Comparison of ENCODE assay signal across 8 cellular contexts in the genomic region with DNA sequence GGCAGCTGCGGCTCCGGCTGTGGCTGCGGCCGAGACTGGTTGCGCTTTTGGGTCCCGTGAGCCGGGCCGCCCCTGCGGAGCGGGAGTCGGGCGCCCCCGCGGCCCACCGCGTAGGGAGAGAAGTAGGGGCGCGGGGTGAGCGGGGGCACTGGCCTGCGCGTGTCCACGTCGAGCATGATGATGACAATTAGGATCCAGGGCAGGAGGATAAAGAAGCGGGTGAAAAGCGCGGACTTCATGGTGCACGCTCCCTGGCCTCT. TPM values are rescaled to one million over a fixed set of nuclear protein-coding genes. Genes with fewer than 3 reads are reported as not detected.
DNase-seq lines count a peak whose midpoint lies in the region; FAIRE-seq and TF ChIP-seq lines count a peak whose summit lies in the region.

No MANE protein-coding gene starts in this region.

- H3K14ac ChIP-seq in H1 (ENCODE audit: insufficient read length), result no peak overlapping the region

- no peak overlapping the region for H2BK120ac ChIP-seq in H1 (replicated peaks; ENCODE audit: low read depth, low read length)

- H3K4me1 ChIP-seq in HUES64 (ENCODE audit: insufficient read depth, low read length), result no peaks in the 10 kb centered on the region
- peaks cover 0 to 4% (median 1%) of the 10 kb centered on the region in 4 experiments; a peak in 4 of 7 replicates for H3K4me1 ChIP-seq in H1 (replicated peaks in 1 of 4; ENCODE audit: control insufficient read depth in 3 of 4, insufficient read depth in 4 of 4, low read length in 3 of 4)

- no peak overlapping the region for H3K4ac ChIP-seq in H1 (replicated peaks; ENCODE audit: insufficient read length, low read depth, low read length)

- peak; percentile 13 for DNase-seq in GM10248 (ENCODE audit: extremely low spot score)
- no peak for DNase-seq in H1 (ENCODE audit: low read depth in 1 of 2, low spot score in 2 of 2)
- no peak for DNase-seq in osteocyte (ENCODE audit: extremely low spot score, unreplicated experiment)
- DNase-seq in GM19240 (ENCODE audit: insufficient read length, low spot score), result no peak
- no peak for DNase-seq in NCI-H526 (lab: John Stamatoyannopoulos, UW)
- no peak for DNase-seq in NCI-H1417 treated with DMSO at 0.1 percent for 48 hours (lab: John Stamatoyannopoulos, UW)
- no peak for DNase-seq in urothelium cell line (ENCODE audit: low spot score)

- no peaks in the 10 kb centered on the region for H4K20me1 ChIP-seq in H1 (replicated peaks in 1 of 2; ENCODE audit: control insufficient read depth in 1 of 2, insufficient read depth in 2 of 2, low read length in 2 of 2)

- CTCF ChIA-PET in GM10248 (lab: Yijun Ruan, JAX), result interaction anchor here (0.7 to 3.8 kb wide), 48 partner anchors 9 to 817 kb away, joined by 3 to 56 read pairs (median 4); a partner anchor contains a TSS
- CTCF ChIA-PET in H1 (lab: Charles Lee; ENCODE audit: partially characterized antibody), result interaction anchor here (0.8 to 4.7 kb wide), 31 partner anchors 13 to 736 kb away, joined by 3 to 49 read pairs (median 4); a partner anchor contains a TSS

- no peak overlapping the region for H2AK5ac ChIP-seq in H1 (ENCODE audit: low read depth, low read length)

- H3K27me3 ChIP-seq in HUES64 (ENCODE audit: insufficient read depth, low read length) (peaks cover 88% of the 10 kb centered on the region), H1 (replicated peaks in 1 of 4; ENCODE audit: control insufficient read depth in 3 of 4, extremely low read depth in 1 of 4, insufficient read depth in 3 of 4, low read length in 3 of 4) (peaks cover 14 to 51% (median 39%) of the 10 kb centered on the region in 4 experiments)

- H3K27me3 Mint-ChIP-seq in osteocyte (ENCODE audit: unreplicated experiment), result peaks cover 84% of the 10 kb centered on the region

- H2BK20ac ChIP-seq in H1 (ENCODE audit: low read length), result no peak overlapping the region

- no peak overlapping the region for H3K23ac ChIP-seq in H1 (ENCODE audit: insufficient read length)

- peak overlapping the region; percentile 77 for H3K4me3 Mint-ChIP-seq in osteocyte (ENCODE audit: unreplicated experiment)

- H2AFZ ChIP-seq in H1 (ENCODE audit: low read length), result peak overlapping the region; percentile 20; the same call in 1 of the 2 replicates

- H4K8ac ChIP-seq in H1 (ENCODE audit: extremely low read depth, insufficient read depth, low read length), result no peak overlapping the region

- H2BK5ac ChIP-seq in H1 (ENCODE audit: low read depth, low read length), result no peak overlapping the region

- WGBS in HUES64, result 1% methylated on average over 27 of the region's 27 CpGs
- WGBS in H1 (ENCODE audit: extremely low coverage in 1 of 2, insufficient coverage in 1 of 2, insufficient read length in 1 of 2, insufficient replicate concordance in 2 of 2, low coverage in 1 of 2, low lambda C conversion rate in 2 of 2, missing lambda C conversion rate in 1 of 2), 2 experiments, result 1% methylated on average over 14 of the region's 27 CpGs; no CpG with 5 or more reads in 1 of the 2 experiments

- no peak overlapping the region for H3K27ac Mint-ChIP-seq in osteocyte (ENCODE audit: unreplicated experiment)

- POLR2A ChIA-PET in GM10248 (lab: Yijun Ruan, JAX) (no interaction called here), H1 (lab: Charles Lee; ENCODE audit: partially characterized antibody) (interaction anchor here (1.6 kb wide), 1 partner anchor 15 kb away, joined by 3 read pairs; no protein-coding TSS in a partner anchor)

- H3K4me3 ChIP-seq in HUES64 (ENCODE audit: low read length) (peak overlapping the region; percentile 56), H1 (ENCODE audit: extremely low read depth in 1 of 4, insufficient read depth in 2 of 4, low read depth in 3 of 4, low read length in 4 of 4) (peak overlapping the region; percentile 16 to 68 (median 40))

- no peak overlapping the region for H3K18ac ChIP-seq in H1 (ENCODE audit: extremely low read depth, low read length)

- no peak for TF ChIP-seq POLR2A in H1 (IDR thresholded peaks at IDR 0.05; ENCODE audit: control extremely low read depth in 1 of 2, low read depth in 2 of 2, low read length in 2 of 2)

- H3K79me2 ChIP-seq in H1 (ENCODE audit: control insufficient read depth in 1 of 2, insufficient read depth in 2 of 2, low read length in 2 of 2), result no peaks in the 10 kb centered on the region

- H3K36me3 Mint-ChIP-seq in osteocyte (ENCODE audit: unreplicated experiment), result no peaks in the 10 kb centered on the region

- H2BK12ac ChIP-seq in H1 (ENCODE audit: low read depth, low read length), result no peak overlapping the region

- no peaks in the 10 kb centered on the region for H3K79me1 ChIP-seq in H1 (ENCODE audit: low read depth, low read length)

- no peak for TF ChIP-seq CTCF in GM10248 (IDR thresholded peaks at IDR 0.05; ENCODE audit: control extremely low read depth, extremely low read depth, low read depth, missing control alignments)
- no peak for TF ChIP-seq CTCF in H1 (IDR thresholded peaks at IDR 0.05; ENCODE audit: control extremely low read depth in 1 of 3, insufficient read depth in 1 of 3, low read depth in 1 of 3, low read length in 3 of 3)
- no peak for TF ChIP-seq CTCF in osteocyte (IDR thresholded peaks at IDR 0.05)

- H2BK15ac ChIP-seq in H1 (ENCODE audit: low read length), result no peak overlapping the region

- no peaks in the 10 kb centered on the region for H3K9me3 ChIP-seq in HUES64 (ENCODE audit: insufficient read depth, low read depth, low read length)
- no peaks in the 10 kb centered on the region for H3K9me3 ChIP-seq in H1 (ENCODE audit: insufficient read depth in 2 of 2, low read depth in 1 of 2, low read length in 1 of 2)

- FAIRE-seq in H1 (lab: Jason Lieb, UNC) (no peak), urothelium cell line (lab: Jason Lieb, UNC) (no peak)

- H4K5ac ChIP-seq in H1 (ENCODE audit: insufficient read length, low read depth, low read length), result no peak overlapping the region

- H3K56ac ChIP-seq in H1 (replicated peaks; ENCODE audit: insufficient read length, low read depth, low read length), result no peak overlapping the region

- H3K9me3 Mint-ChIP-seq in osteocyte (ENCODE audit: unreplicated experiment), result no peaks in the 10 kb centered on the region

- H3K23me2 ChIP-seq in H1 (ENCODE audit: low read depth, low read length), result peaks cover 15% of the 10 kb centered on the region; the same call in 1 of the 2 replicates

- H3K9ac ChIP-seq in HUES64 (ENCODE audit: low read depth, low read length) (no peak overlapping the region), H1 (replicated peaks in 1 of 4; ENCODE audit: extremely low read depth in 1 of 4, low read depth in 3 of 4, low read length in 3 of 4) (no peak overlapping the region)

- H3K4me1 Mint-ChIP-seq in osteocyte (ENCODE audit: unreplicated experiment), result peaks cover 14% of the 10 kb centered on the region

- H4K91ac ChIP-seq in H1 (replicated peaks; ENCODE audit: insufficient read length, low read length), result no peak overlapping the region

- no peak for TF ChIP-seq EP300 in H1 (IDR thresholded peaks at IDR 0.05; ENCODE audit: borderline replicate concordance in 1 of 2, low read depth in 2 of 2, low read length in 2 of 2)

- H3K4me2 ChIP-seq in H1 (ENCODE audit: insufficient read depth in 1 of 2, low read depth in 2 of 2, low read length in 2 of 2), result peak overlapping the region; percentile 66 to 91

- no peaks in the 10 kb centered on the region for H3K36me3 ChIP-seq in HUES64 (ENCODE audit: insufficient read depth, low read length)
- H3K36me3 ChIP-seq in H1 (ENCODE audit: control insufficient read depth in 2 of 4, insufficient read depth in 4 of 4, low read length in 3 of 4), result no peaks in the 10 kb centered on the region

- TF ChIP-seq RAD21 in H1 (IDR thresholded peaks at IDR 0.05 in 1 of 2, conservative IDR thresholded peaks at IDR 0.05 in 1 of 2; ENCODE audit: low read depth in 2 of 2, low read length in 2 of 2), result no peak

- H3K27ac ChIP-seq in HUES64 (ENCODE audit: low read depth, low read length) (no peak overlapping the region), H1 (ENCODE audit: low read depth, low read length) (no peak overlapping the region)

TF ChIP-seq in H1, 55 proteins besides CTCF, POLR2A, EP300 and RAD21:
- no peak for TF ChIP-seq TCF12 (IDR thresholded peaks at IDR 0.05; ENCODE audit: low read depth, low read length)
- TF ChIP-seq RBBP5 (IDR thresholded peaks at IDR 0.05; ENCODE audit: borderline replicate concordance, low read depth, low read length), result 0 out of 2 replicates have a peak, but pooled peaks have one; percentile 0

RNA-seq across cellular contexts. Expression of a gene that starts 0.7 kb away (rescaled TPM):
- polyA plus RNA-seq in HUES64 (2013, experiment 1 of 2), result 0.80 TPM
- polyA plus RNA-seq in HUES64 (2013, experiment 2 of 2), result 0.89 TPM
- 1.8 and 1.9 TPM in 2 replicates for total RNA-seq in H1 (2021; fragmentation: NEBNext Ultra II Directional; extraction: Animal tissue kit (Norgen Biotek cat#: 25700))
- polyA plus RNA-seq in H1 (2011; rRNA removed), result 0.47 and 0.83 TPM in 2 replicates
- polyA plus RNA-seq in H1 (2011; cell fraction: cytosol; rRNA removed), result 0.57 TPM
- 0.91 TPM for polyA plus RNA-seq in H1 (2011; cell fraction: nucleus; rRNA removed)
- polyA plus RNA-seq in H1 (2012, experiment 1 of 2), result 0.69 to 1.4 TPM (median 0.86 TPM) in 4 replicates
- polyA plus RNA-seq in H1 (2012, experiment 2 of 2), result 0.16 TPM
- polyA plus RNA-seq in H1 (2013, experiment 1 of 2), result 1.6 TPM
- polyA plus RNA-seq in H1 (2013, experiment 2 of 2), result 1.4 TPM
- 0.82 and 1.2 TPM in 2 replicates for polyA minus RNA-seq in H1 (2011; rRNA and poly(A)+ RNA removed)
- polyA minus RNA-seq in H1 (2011; cell fraction: cytosol; rRNA and poly(A)+ RNA removed), result 0.51 TPM
- polyA minus RNA-seq in H1 (2011; cell fraction: nucleus; rRNA and poly(A)+ RNA removed), result 2.1 TPM
- not detected in 2 replicates for total RNA-seq in osteocyte
